Comparison of ENCODE assay signal across 1 cellular context in the genomic region with DNA sequence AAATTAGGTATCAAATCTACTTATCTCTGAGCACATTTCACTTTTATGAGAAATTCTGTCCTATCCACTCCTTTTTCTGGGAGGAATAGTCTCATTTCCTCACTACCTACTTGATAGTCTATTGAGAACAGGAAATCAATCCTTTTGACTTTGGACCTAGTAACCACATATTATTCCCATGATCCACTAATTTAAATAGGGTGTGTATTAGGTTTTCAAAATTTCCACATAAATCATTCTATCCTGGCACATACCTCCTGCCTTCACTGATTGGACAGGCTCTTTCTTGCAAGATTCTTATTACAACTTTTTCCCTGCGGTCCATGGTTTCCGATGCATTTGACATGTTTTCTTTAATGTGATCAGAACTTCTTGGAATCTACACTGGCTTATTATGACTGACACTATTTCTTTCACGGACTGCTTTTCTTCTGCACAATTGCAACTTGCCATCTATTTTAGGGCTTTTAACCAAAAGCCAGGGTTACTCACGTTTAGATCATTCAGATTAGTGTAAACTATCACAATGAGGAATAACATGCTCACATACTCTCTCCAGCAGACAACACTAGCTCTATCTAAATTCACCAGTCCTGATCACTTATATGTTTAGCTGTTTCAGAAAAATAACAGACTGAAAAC.
TF ChIP-seq lines count a peak whose summit lies in the region.

No MANE protein-coding gene starts in this region.

TF ChIP-seq in IMR-90, 13 proteins besides CTCF, POLR2A, EP300 and RAD21:
- TF ChIP-seq, protein P1, sequence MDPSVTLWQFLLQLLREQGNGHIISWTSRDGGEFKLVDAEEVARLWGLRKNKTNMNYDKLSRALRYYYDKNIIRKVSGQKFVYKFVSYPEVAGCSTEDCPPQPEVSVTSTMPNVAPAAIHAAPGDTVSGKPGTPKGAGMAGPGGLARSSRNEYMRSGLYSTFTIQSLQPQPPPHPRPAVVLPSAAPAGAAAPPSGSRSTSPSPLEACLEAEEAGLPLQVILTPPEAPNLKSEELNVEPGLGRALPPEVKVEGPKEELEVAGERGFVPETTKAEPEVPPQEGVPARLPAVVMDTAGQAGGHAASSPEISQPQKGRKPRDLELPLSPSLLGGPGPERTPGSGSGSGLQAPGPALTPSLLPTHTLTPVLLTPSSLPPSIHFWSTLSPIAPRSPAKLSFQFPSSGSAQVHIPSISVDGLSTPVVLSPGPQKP (IDR thresholded peaks at IDR 0.05; ENCODE audit: borderline replicate concordance, low read depth, low read length), result no peak
- TF ChIP-seq BHLHE40 (IDR thresholded peaks at IDR 0.05; ENCODE audit: low read depth, low read length), result peak; percentile 77; the same call in 1 of the 2 replicates
